Comparison of ENCODE assay signal across 8 cellular contexts in the genomic region with DNA sequence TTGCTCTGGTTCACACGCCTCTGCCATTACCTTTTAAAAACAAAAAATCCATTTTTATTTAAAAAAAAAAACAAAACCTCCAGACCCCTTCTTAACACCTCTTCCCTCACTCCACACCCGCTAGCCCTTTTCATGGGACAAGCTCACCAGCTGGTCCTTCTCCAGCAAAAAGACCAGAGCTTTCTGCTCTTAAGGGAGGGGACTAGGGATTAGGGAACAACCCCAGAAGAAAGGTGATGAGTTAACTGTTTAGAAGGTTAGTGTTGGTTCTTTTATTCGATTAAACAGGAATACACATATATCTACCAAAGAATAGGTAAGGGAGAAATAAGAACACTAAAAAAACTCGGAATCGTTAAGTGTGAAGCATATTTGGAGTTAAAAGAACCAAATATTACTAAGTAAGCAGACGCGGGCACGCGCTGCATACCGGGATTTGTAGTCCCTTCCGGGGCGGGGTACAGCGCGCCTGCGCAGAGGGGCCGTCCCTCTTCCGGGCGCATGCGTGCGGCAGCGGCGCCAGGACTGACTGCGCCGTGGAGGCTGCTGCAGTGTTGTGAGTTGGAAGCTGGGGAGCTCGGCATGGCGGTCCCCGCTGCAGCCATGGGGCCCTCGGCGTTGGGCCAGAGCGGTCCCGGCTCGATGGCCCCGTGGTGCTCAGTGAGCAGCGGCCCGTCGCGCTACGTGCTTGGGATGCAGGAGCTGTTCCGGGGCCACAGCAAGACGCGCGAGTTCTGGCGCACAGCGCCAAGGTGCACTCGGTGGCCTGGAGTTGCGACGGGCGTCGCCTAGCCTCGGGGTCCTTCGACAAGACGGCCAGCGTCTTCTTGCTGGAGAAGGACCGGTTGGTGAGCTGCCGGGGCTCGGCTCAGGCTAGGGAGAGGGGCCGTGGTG.
A peak's percentile ranks its signal among the peaks of the same experiment; 100 is the strongest.
DNase-seq lines count a peak whose midpoint lies in the region; ATAC-seq lines count a peak whose summit lies in the region.
"Not testable (repeated sequence)": the region's sequence is repeated elsewhere in the genome, so short reads cannot be mapped to it uniquely, and the experiment has no call there.

No MANE protein-coding gene starts in this region.

- H3K27ac Mint-ChIP-seq in CD4-positive, CD25-positive, alpha-beta regulatory T cell; T-helper 17 cell: not testable (repeated sequence)
- H3K27ac Mint-ChIP-seq in dendritic cell treated with granulocyte-macrophage colony-stimulating factor and Interleukin-4, amounts not matched to agents 40 ng/mL and 50 ng/mL, for 4 days, result peak overlapping the region; percentile 79

- H3K9ac ChIP-seq in skeletal muscle tissue (ENCODE audit: low read depth in 1 of 3, low read length in 3 of 3), result peak overlapping the region in 1 of 3 donors; percentile 64

- H3K9me3 ChIP-seq in CD4-positive, CD25-positive, alpha-beta regulatory T cell (ENCODE audit: control insufficient read depth in 2 of 2, low read length in 2 of 2); T-helper 17 cell (ENCODE audit: control insufficient read depth, low read length, poor library complexity, severe bottlenecking); skeletal muscle tissue (ENCODE audit: control insufficient read depth in 3 of 3, low read length in 3 of 3): not testable (repeated sequence)

- not testable (repeated sequence) for H3K36me3 Mint-ChIP-seq in CD4-positive, CD25-positive, alpha-beta regulatory T cell; T-helper 17 cell (ENCODE audit: low read depth); dendritic cell treated with granulocyte-macrophage colony-stimulating factor and Interleukin-4, amounts not matched to agents 40 ng/mL and 50 ng/mL, for 4 days (ENCODE audit: low read depth)

- peak; percentile 83 to 87 for ATAC-seq in CD4-positive, CD25-positive, alpha-beta regulatory T cell (ENCODE audit: low read depth in 2 of 2)
- ATAC-seq in GM19035 (IDR thresholded peaks at IDR 0.05; ENCODE audit: unreplicated experiment) (peak; percentile 78), HG02588 (IDR thresholded peaks at IDR 0.05; ENCODE audit: unreplicated experiment) (peak; percentile 61), HG03469 (IDR thresholded peaks at IDR 0.05; ENCODE audit: unreplicated experiment) (peak; percentile 82), T-helper 17 cell (peak; percentile 91)

- H3K4me3 ChIP-seq in CD4-positive, CD25-positive, alpha-beta regulatory T cell (ENCODE audit: low read depth, low read length), result peak overlapping the region; percentile 41
- H3K4me3 ChIP-seq in skeletal muscle tissue (ENCODE audit: low read length in 3 of 3), result peak overlapping the region in 2 of 3 donors; percentile 48 to 54

- not testable (repeated sequence) for H3K4me1 ChIP-seq in CD4-positive, CD25-positive, alpha-beta regulatory T cell (ENCODE audit: control insufficient read depth, insufficient read depth, low read length, poor library complexity, severe bottlenecking); skeletal muscle tissue (ENCODE audit: control insufficient read depth in 3 of 3, insufficient read depth in 3 of 3, low read length in 3 of 3)

- H3K27ac ChIP-seq in CD4-positive, CD25-positive, alpha-beta regulatory T cell (ENCODE audit: insufficient read depth, low read length, poor library complexity, severe bottlenecking); skeletal muscle tissue (ENCODE audit: low read depth, low read length): not testable (repeated sequence)

- not testable (repeated sequence) for H3K27me3 Mint-ChIP-seq in CD4-positive, CD25-positive, alpha-beta regulatory T cell; T-helper 17 cell; dendritic cell treated with granulocyte-macrophage colony-stimulating factor and Interleukin-4, amounts not matched to agents 40 ng/mL and 50 ng/mL, for 4 days

- not testable (repeated sequence) for H3K4me1 Mint-ChIP-seq in CD4-positive, CD25-positive, alpha-beta regulatory T cell; T-helper 17 cell; dendritic cell treated with granulocyte-macrophage colony-stimulating factor and Interleukin-4, amounts not matched to agents 40 ng/mL and 50 ng/mL, for 4 days (ENCODE audit: low read depth)

- peak overlapping the region in 2 of 4 donors; percentile 70 to 84 for H3K4me3 Mint-ChIP-seq in CD4-positive, CD25-positive, alpha-beta regulatory T cell
- H3K4me3 Mint-ChIP-seq in T-helper 17 cell, result not testable (repeated sequence)
- H3K4me3 Mint-ChIP-seq in dendritic cell treated with granulocyte-macrophage colony-stimulating factor and Interleukin-4, amounts not matched to agents 40 ng/mL and 50 ng/mL, for 4 days, result peak overlapping the region; percentile 85

- not testable (repeated sequence) for H3K36me3 ChIP-seq in CD4-positive, CD25-positive, alpha-beta regulatory T cell (ENCODE audit: control insufficient read depth, insufficient read depth, low read length); skeletal muscle tissue (ENCODE audit: control insufficient read depth in 3 of 3, insufficient read depth in 3 of 3, low read length in 3 of 3)

- intact Hi-C loops in dendritic cell treated with granulocyte-macrophage colony-stimulating factor and Interleukin-4, amounts not matched to agents 40 ng/mL and 50 ng/mL, for 4 days (cut with micrococcal nuclease), result not testable (repeated sequence)

- peak in 1 of 3 donors; percentile 3 for DNase-seq in CD4-positive, CD25-positive, alpha-beta regulatory T cell
- not testable (repeated sequence) for DNase-seq in T-helper 17 cell
- peak; percentile 2 for DNase-seq in kidney tubule cell (ENCODE audit: low spot score)

- H3K27me3 ChIP-seq in CD4-positive, CD25-positive, alpha-beta regulatory T cell (ENCODE audit: control insufficient read depth, insufficient read depth, low read length); skeletal muscle tissue (ENCODE audit: control insufficient read depth in 3 of 3, insufficient read depth in 3 of 3, low read length in 3 of 3): not testable (repeated sequence)

- not testable (repeated sequence) for H3K9me3 Mint-ChIP-seq in CD4-positive, CD25-positive, alpha-beta regulatory T cell; dendritic cell treated with granulocyte-macrophage colony-stimulating factor and Interleukin-4, amounts not matched to agents 40 ng/mL and 50 ng/mL, for 4 days
